In the genomic region with DNA sequence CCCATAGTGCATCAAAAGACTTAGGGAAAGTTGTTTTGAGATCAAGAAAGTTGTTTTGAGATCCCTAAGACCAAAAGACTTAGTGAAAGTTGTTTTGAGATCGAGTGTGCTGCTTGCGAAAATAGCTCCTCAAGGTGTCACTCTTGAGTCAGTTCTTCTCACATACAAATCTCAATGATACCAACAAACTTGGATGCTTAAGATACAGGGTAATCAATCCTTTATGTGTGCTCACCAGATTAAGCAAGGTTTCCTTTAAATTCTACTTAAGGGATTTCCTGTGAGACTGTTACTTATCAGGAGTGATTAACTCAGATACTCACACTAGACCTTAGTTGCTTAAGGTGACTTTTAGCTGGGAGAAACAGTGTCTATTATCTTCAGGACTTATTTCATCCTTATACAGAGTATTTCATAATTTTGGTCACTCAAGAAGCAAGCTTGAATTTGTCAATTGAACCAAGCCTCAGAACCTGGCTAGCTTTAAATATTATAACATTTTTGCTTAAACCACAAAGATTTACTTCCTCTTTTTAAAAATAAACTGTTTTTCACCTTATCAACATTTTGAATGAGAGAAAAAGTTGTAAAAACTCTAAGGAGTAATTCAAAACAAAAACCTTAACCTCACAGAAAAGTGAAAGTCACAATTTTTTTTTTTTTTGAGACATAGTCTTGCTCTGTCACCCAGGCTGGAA, we compare ENCODE assay signal across 1 cellular context.
TF ChIP-seq lines count a peak whose summit lies in the region.

No MANE protein-coding gene starts in this region.

TF ChIP-seq in K562, 482 proteins besides CTCF, POLR2A, EP300 and RAD21 (continued from another document and continues in another):
- TF ChIP-seq, protein P1, sequence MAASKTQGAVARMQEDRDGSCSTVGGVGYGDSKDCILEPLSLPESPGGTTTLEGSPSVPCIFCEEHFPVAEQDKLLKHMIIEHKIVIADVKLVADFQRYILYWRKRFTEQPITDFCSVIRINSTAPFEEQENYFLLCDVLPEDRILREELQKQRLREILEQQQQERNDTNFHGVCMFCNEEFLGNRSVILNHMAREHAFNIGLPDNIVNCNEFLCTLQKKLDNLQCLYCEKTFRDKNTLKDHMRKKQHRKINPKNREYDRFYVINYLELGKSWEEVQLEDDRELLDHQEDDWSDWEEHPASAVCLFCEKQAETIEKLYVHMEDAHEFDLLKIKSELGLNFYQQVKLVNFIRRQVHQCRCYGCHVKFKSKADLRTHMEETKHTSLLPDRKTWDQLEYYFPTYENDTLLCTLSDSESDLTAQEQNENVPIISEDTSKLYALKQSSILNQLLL (CRISPR knock-in tag; IDR thresholded peaks at IDR 0.05; ENCODE audit: borderline replicate concordance): no peak
- TF ChIP-seq KAT2B (IDR thresholded peaks at IDR 0.05; ENCODE audit: low read depth, low read length) (no peak), FOXM1 (IDR thresholded peaks at IDR 0.05; ENCODE audit: low read depth) (no peak), FOXM1 (CRISPR knock-in tag; IDR thresholded peaks at IDR 0.05; ENCODE audit: low read depth) (no peak), SMARCE1 (IDR thresholded peaks at IDR 0.05) (no peak), DPF2 (IDR thresholded peaks at IDR 0.05) (peak; percentile 34; the same call in 1 of the 2 replicates), NFXL1 (CRISPR knock-in tag; IDR thresholded peaks at IDR 0.05) (no peak), ZNF589 (CRISPR knock-in tag; IDR thresholded peaks at IDR 0.05; ENCODE audit: low read depth) (no peak), C11orf30 (IDR thresholded peaks at IDR 0.05; ENCODE audit: low read depth) (no peak), SMC3 (conservative IDR thresholded peaks at IDR 0.05; ENCODE audit: insufficient read depth, low read depth, low read length) (peak; percentile 71), ZNF134 (CRISPR knock-in tag; conservative IDR thresholded peaks at IDR 0.05) (no peak), EWSR1 (IDR thresholded peaks at IDR 0.05; ENCODE audit: borderline replicate concordance, low read depth, partially characterized antibody) (no peak), ELF4 (CRISPR knock-in tag; IDR thresholded peaks at IDR 0.05) (no peak), PTTG1 (tag; IDR thresholded peaks at IDR 0.05; ENCODE audit: low read depth) (no peak), FOSL1 (tag; conservative IDR thresholded peaks at IDR 0.05) (no peak), MTA3 (IDR thresholded peaks at IDR 0.05; ENCODE audit: borderline replicate concordance) (0 out of 2 replicates have a peak, but pooled peaks have one; percentile 7), ZNF668 (CRISPR knock-in tag; IDR thresholded peaks at IDR 0.05) (no peak), ZNF830 (CRISPR knock-in tag; IDR thresholded peaks at IDR 0.05) (no peak), ZNF12 (CRISPR knock-in tag; IDR thresholded peaks at IDR 0.05) (no peak), U2AF1 (optimal IDR thresholded peaks at IDR 0.05; ENCODE audit: low read depth, low read length) (no peak), SIRT6 (IDR thresholded peaks at IDR 0.05; ENCODE audit: low read depth, low read length) (no peak)
- TF ChIP-seq, protein P2, sequence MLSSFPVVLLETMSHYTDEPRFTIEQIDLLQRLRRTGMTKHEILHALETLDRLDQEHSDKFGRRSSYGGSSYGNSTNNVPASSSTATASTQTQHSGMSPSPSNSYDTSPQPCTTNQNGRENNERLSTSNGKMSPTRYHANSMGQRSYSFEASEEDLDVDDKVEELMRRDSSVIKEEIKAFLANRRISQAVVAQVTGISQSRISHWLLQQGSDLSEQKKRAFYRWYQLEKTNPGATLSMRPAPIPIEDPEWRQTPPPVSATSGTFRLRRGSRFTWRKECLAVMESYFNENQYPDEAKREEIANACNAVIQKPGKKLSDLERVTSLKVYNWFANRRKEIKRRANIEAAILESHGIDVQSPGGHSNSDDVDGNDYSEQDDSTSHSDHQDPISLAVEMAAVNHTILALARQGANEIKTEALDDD (IDR thresholded peaks at IDR 0.05): 0 out of 2 replicates have a peak, but pooled peaks have one; percentile 34
- TF ChIP-seq, protein P3, sequence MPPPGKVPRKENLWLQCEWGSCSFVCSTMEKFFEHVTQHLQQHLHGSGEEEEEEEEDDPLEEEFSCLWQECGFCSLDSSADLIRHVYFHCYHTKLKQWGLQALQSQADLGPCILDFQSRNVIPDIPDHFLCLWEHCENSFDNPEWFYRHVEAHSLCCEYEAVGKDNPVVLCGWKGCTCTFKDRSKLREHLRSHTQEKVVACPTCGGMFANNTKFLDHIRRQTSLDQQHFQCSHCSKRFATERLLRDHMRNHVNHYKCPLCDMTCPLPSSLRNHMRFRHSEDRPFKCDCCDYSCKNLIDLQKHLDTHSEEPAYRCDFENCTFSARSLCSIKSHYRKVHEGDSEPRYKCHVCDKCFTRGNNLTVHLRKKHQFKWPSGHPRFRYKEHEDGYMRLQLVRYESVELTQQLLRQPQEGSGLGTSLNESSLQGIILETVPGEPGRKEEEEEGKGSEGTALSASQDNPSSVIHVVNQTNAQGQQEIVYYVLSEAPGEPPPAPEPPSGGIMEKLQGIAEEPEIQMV (tag; conservative IDR thresholded peaks at IDR 0.05; ENCODE audit: low read depth): no peak
- TF ChIP-seq, protein P4, sequence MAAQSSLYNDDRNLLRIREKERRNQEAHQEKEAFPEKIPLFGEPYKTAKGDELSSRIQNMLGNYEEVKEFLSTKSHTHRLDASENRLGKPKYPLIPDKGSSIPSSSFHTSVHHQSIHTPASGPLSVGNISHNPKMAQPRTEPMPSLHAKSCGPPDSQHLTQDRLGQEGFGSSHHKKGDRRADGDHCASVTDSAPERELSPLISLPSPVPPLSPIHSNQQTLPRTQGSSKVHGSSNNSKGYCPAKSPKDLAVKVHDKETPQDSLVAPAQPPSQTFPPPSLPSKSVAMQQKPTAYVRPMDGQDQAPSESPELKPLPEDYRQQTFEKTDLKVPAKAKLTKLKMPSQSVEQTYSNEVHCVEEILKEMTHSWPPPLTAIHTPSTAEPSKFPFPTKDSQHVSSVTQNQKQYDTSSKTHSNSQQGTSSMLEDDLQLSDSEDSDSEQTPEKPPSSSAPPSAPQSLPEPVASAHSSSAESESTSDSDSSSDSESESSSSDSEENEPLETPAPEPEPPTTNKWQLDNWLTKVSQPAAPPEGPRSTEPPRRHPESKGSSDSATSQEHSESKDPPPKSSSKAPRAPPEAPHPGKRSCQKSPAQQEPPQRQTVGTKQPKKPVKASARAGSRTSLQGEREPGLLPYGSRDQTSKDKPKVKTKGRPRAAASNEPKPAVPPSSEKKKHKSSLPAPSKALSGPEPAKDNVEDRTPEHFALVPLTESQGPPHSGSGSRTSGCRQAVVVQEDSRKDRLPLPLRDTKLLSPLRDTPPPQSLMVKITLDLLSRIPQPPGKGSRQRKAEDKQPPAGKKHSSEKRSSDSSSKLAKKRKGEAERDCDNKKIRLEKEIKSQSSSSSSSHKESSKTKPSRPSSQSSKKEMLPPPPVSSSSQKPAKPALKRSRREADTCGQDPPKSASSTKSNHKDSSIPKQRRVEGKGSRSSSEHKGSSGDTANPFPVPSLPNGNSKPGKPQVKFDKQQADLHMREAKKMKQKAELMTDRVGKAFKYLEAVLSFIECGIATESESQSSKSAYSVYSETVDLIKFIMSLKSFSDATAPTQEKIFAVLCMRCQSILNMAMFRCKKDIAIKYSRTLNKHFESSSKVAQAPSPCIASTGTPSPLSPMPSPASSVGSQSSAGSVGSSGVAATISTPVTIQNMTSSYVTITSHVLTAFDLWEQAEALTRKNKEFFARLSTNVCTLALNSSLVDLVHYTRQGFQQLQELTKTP (IDR thresholded peaks at IDR 0.05; ENCODE audit: low read depth in 1 of 2, partially characterized antibody in 2 of 2): peak in 1 of 2 experiments; percentile 20
- TF ChIP-seq, protein P5, sequence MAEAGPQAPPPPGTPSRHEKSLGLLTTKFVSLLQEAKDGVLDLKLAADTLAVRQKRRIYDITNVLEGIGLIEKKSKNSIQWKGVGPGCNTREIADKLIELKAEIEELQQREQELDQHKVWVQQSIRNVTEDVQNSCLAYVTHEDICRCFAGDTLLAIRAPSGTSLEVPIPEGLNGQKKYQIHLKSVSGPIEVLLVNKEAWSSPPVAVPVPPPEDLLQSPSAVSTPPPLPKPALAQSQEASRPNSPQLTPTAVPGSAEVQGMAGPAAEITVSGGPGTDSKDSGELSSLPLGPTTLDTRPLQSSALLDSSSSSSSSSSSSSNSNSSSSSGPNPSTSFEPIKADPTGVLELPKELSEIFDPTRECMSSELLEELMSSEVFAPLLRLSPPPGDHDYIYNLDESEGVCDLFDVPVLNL (CRISPR knock-in tag; IDR thresholded peaks at IDR 0.05; ENCODE audit: low read depth): no peak
- TF ChIP-seq, protein P6, sequence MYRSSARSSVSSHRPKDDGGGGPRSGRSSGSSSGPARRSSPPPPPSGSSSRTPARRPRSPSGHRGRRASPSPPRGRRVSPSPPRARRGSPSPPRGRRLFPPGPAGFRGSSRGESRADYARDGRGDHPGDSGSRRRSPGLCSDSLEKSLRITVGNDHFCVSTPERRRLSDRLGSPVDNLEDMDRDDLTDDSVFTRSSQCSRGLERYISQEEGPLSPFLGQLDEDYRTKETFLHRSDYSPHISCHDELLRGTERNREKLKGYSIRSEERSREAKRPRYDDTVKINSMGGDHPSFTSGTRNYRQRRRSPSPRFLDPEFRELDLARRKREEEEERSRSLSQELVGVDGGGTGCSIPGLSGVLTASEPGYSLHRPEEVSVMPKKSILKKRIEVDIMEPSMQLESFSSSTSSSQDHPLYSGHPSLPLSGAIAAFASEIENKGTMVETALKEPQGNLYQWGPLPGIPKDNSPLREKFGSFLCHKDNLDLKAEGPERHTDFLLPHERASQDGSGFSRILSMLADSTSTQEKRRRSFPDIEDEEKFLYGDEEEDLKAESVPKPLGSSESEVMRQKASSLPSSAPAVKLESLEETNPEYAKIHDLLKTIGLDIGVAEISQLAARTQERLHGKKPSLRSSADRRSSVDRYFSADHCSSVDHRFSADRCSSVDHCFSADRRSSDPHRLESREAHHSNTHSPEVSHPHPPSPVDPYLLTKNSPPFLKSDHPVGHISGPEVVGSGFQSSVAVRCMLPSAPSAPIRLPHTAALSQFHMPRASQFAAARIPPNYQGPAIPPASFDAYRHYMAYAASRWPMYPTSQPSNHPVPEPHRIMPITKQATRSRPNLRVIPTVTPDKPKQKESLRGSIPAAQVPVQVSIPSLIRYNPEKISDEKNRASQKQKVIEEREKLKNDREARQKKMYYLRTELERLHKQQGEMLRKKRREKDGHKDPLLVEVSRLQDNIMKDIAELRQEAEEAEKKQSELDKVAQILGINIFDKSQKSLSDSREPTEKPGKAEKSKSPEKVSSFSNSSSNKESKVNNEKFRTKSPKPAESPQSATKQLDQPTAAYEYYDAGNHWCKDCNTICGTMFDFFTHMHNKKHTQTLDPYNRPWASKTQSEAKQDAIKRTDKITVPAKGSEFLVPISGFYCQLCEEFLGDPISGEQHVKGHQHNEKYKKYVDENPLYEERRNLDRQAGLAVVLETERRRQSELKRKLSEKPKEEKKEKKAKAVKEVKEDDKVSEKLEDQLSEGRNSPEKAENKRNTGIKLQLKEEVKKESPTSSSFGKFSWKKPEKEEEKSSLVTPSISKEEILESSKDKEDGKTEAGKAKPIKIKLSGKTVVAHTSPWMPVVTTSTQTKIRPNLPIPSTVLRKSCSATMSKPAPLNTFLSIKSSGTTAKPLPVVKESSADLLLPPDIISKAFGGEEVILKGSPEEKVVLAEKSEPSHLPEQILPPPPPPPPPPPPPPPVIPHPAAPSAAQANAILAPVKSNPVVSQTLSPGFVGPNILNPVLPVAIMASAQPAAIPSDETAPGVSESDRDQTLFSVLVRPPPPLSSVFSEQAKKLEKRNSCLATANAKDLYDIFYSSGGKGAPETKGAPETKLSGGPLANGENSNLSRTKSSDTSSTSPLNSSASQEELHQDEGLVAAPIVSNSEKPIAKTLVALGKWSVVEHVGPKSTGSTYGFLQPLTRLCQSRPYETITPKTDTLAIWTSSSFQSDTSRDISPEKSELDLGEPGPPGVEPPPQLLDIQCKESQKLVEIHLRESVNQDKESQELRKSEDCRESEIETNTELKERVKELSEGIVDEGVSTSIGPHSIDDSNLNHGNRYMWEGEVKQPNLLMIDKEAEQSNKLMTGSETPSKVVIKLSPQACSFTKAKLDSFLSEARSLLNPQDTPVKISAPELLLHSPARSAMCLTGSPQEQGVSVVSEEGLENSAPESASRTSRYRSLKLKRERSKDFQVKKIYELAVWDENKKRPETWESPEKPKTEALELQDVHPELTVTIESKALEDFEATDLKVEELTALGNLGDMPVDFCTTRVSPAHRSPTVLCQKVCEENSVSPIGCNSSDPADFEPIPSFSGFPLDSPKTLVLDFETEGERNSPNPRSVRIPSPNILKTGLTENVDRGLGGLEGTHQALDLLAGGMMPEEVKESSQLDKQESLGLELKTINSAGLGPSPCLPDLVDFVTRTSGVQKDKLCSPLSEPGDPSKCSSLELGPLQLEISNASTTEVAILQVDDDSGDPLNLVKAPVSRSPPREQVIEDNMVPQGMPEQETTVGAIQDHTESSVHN (IDR thresholded peaks at IDR 0.05; ENCODE audit: borderline replicate concordance in 1 of 2, low read depth in 1 of 2): 0 out of 4 replicates have a peak, but pooled peaks of 1 of the 2 experiments have one; percentile 64
- TF ChIP-seq, protein P7, sequence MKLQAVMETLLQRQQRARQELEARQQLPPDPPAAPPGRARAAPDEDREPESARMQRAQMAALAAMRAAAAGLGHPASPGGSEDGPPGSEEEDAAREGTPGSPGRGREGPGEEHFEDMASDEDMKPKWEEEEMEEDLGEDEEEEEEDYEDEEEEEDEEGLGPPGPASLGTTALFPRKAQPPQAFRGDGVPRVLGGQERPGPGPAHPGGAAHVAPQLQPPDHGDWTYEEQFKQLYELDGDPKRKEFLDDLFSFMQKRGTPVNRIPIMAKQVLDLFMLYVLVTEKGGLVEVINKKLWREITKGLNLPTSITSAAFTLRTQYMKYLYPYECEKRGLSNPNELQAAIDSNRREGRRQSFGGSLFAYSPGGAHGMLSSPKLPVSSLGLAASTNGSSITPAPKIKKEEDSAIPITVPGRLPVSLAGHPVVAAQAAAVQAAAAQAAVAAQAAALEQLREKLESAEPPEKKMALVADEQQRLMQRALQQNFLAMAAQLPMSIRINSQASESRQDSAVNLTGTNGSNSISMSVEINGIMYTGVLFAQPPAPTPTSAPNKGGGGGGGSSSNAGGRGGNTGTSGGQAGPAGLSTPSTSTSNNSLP (IDR thresholded peaks at IDR 0.05; ENCODE audit: borderline replicate concordance, low read depth, low read length): peak; percentile 50; the same call in 1 of the 2 replicates
- TF ChIP-seq, protein P8, sequence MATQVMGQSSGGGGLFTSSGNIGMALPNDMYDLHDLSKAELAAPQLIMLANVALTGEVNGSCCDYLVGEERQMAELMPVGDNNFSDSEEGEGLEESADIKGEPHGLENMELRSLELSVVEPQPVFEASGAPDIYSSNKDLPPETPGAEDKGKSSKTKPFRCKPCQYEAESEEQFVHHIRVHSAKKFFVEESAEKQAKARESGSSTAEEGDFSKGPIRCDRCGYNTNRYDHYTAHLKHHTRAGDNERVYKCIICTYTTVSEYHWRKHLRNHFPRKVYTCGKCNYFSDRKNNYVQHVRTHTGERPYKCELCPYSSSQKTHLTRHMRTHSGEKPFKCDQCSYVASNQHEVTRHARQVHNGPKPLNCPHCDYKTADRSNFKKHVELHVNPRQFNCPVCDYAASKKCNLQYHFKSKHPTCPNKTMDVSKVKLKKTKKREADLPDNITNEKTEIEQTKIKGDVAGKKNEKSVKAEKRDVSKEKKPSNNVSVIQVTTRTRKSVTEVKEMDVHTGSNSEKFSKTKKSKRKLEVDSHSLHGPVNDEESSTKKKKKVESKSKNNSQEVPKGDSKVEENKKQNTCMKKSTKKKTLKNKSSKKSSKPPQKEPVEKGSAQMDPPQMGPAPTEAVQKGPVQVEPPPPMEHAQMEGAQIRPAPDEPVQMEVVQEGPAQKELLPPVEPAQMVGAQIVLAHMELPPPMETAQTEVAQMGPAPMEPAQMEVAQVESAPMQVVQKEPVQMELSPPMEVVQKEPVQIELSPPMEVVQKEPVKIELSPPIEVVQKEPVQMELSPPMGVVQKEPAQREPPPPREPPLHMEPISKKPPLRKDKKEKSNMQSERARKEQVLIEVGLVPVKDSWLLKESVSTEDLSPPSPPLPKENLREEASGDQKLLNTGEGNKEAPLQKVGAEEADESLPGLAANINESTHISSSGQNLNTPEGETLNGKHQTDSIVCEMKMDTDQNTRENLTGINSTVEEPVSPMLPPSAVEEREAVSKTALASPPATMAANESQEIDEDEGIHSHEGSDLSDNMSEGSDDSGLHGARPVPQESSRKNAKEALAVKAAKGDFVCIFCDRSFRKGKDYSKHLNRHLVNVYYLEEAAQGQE (CRISPR knock-in tag; IDR thresholded peaks at IDR 0.05; ENCODE audit: low read depth): no peak
